Comparison of ENCODE assay signal across 32 cellular contexts in genomic region chr2:154238252-154238651, GRCh38.
"Had no signal": no experiment of that assay in that cellular context is flagged by ENCODE, and none has a peak within 500 bp of the region (broad histone marks: within the 10 kb centered on the region; RNA-seq: fewer than 3 reads in every experiment).

No MANE protein-coding gene starts in this region.

- H3K27me3 ChIP-seq: MG63 had no signal

- H3K9ac ChIP-seq: KMS-11 had no signal

- H3K36me3 ChIP-seq: MG63 had no signal

- H3K27ac ChIP-seq: KMS-11 had no signal

- DNase-seq: Karpas-422, Kasumi-1, MG63, MM.1S, MV-4-11, NCI-H1048, NCI-H1092, NCI-H1092 treated with DMSO at 0.1 percent for 48 hours, NCI-H1105, NCI-H1105 treated with DMSO at 0.1 percent for 48 hours, NCI-H1417 treated with DMSO at 0.1 percent for 48 hours, NCI-H1436, NCI-H1436 treated with DMSO at 0.1 percent for 48 hours, NCI-H146, NCI-H1694, NCI-H1694 treated with DMSO at 0.1 percent for 48 hours, NCI-H187, NCI-H187 treated with DMSO at 0.1 percent for 48 hours, NCI-H2029, NCI-H2029 treated with DMSO at 0.1 percent for 48 hours, NCI-H2081, NCI-H2081 treated with DMSO at 0.1 percent for 48 hours, NCI-H2107, NCI-H2171, NCI-H2171 treated with DMSO at 0.1 percent for 48 hours, NCI-H2227 treated with DMSO at 0.1 percent for 48 hours, NCI-H226, NCI-H345, NCI-H446, NCI-H446 treated with DMSO at 0.1 percent for 48 hours, NCI-H510A had no signal

- H3K4me3 ChIP-seq: MG63 had no signal

- H3K9me3 ChIP-seq: MG63 had no signal

- H3K4me2 ChIP-seq: KMS-11 had no signal
